Comparison of ENCODE assay signal across 22 cellular contexts in the genomic region with DNA sequence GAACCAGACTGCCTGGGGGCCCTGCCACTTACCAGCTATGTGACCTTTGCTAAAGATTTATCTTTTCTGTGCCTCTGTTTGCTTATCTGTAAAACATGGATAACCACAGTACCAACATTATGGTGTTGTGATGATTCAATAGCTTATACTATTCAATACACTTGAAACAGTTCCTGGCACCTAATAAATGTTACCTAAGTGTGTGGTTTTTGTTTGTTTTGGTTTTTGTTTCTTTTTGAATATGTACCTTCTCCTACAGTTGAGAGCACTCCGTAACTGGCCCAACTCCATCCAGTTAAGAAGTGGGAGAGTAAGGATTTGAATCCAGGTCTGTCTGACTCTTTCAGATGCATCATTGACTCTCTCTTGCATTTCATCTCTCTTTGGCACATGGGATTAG.
"Had no signal": no experiment of that assay in that cellular context is flagged by ENCODE, and none has a peak within 500 bp of the region (broad histone marks: within the 10 kb centered on the region; RNA-seq: fewer than 3 reads in every experiment).

No MANE protein-coding gene starts in this region.

- H3K9me3 ChIP-seq: Peyer's patch, SJCRH30 had no signal

- H3K4me3 ChIP-seq: K562, PC-9, Peyer's patch, SJCRH30, SK-N-MC had no signal

- H3K27ac ChIP-seq: HL-60, KMS-11, PC-9, Peyer's patch, SJCRH30, SK-N-MC had no signal

- DNase-seq: Kasumi-1; MM.1S; NCI-H1092 treated with DMSO at 0.1 percent for 48 hours; NCI-H1436; NCI-H187; NCI-H2081; NCI-H2107; NCI-H2227 treated with DMSO at 0.1 percent for 48 hours; NCI-H526; NK-92 treated with Interleukin-12 subunit alpha and Interleukin-12 subunit beta, amount 100 ng/mL, for 24 hours; PC-9; Peyer's patch; SHP77 treated with DMSO at 0.1 percent for 48 hours; SJCRH30; T-helper 1 cell; T-helper 17 cell had no signal

- FAIRE-seq: HTR-8/SVneo, K562 had no signal

- H3K4me1 ChIP-seq: Peyer's patch, SJCRH30 had no signal

- H3K27me3 ChIP-seq: Peyer's patch, SJCRH30 had no signal

- H3K4me2 ChIP-seq: KMS-11, PC-9 had no signal

- ATAC-seq: K562, Right ventricle myocardium inferior, T-helper 17 cell had no signal

- H2AFZ ChIP-seq: PC-9 had no signal

- H3K9ac ChIP-seq: KMS-11 had no signal

- H3K36me3 ChIP-seq: Peyer's patch, SJCRH30 had no signal
